9 cellular contexts compared by ENCODE assay signal in genomic region chr6:87407896-87408720, GRCh38. TPM values are rescaled to one million over a fixed set of nuclear protein-coding genes. Genes with fewer than 3 reads are reported as not detected.
A peak's percentile ranks its signal among the peaks of the same experiment; 100 is the strongest.
DNase-seq lines count a peak whose midpoint lies in the region; ATAC-seq and TF ChIP-seq lines count a peak whose summit lies in the region.
"Had no signal": no experiment of that assay in that cellular context is flagged by ENCODE, and none has a peak within 500 bp of the region (broad histone marks: within the 10 kb centered on the region; RNA-seq: fewer than 3 reads in every experiment).

CFAP206 (plus strand) TSS chr6:87407972; CDS start chr6:87409840, 1,868 bp downstream.

- H3K36me3 Mint-ChIP-seq in activated CD4-positive, alpha-beta T cell treated with anti-CD3 and anti-CD28 coated beads for 36 hours (ENCODE audit: low read depth): no peaks in the 10 kb centered on the region

- H3K27ac ChIP-seq in layer of hippocampus (ENCODE audit: low read depth, low read length): peak within 1 kb of the TSS; percentile 86

- no peak within 1 kb of the TSS for H3K27ac Mint-ChIP-seq in activated CD4-positive, alpha-beta T cell treated with anti-CD3 and anti-CD28 coated beads for 36 hours

- peak within 1 kb of the TSS; percentile 70 for H3K4me3 Mint-ChIP-seq in activated CD4-positive, alpha-beta T cell treated with anti-CD3 and anti-CD28 coated beads for 36 hours

- H3K27me3 ChIP-seq in layer of hippocampus (ENCODE audit: control insufficient read depth, insufficient read depth, low read length): no peaks in the 10 kb centered on the region

- H3K4me1 Mint-ChIP-seq in activated CD4-positive, alpha-beta T cell treated with anti-CD3 and anti-CD28 coated beads for 36 hours: peaks cover 4% of the 10 kb centered on the region

- peaks cover 15% of the 10 kb centered on the region for H3K27me3 Mint-ChIP-seq in activated CD4-positive, alpha-beta T cell treated with anti-CD3 and anti-CD28 coated beads for 36 hours

- peak; percentile 83 to 84 for DNase-seq in AML-193 (lab: John Stamatoyannopoulos, UW)
- peak; percentile 79 to 88 for DNase-seq in NCI-H446 (lab: John Stamatoyannopoulos, UW)
- DNase-seq in activated CD4-positive, alpha-beta T cell treated with anti-CD3 and anti-CD28 coated beads for 36 hours: peak; percentile 89
- peak; percentile 93 for DNase-seq in choroid plexus epithelial cell (ENCODE audit: low read depth)
- peak; percentile 50 to 65 for DNase-seq in stimulated activated CD4-positive, alpha-beta T cell treated with anti-CD3 and anti-CD28 coated beads, Interleukin-1b, Interleukin-23, amount 100 ng/mL, for 1 hour (ENCODE audit: low read depth in 2 of 2)

- peak within 1 kb of the TSS; percentile 92 for H3K4me3 ChIP-seq in choroid plexus epithelial cell (ENCODE audit: low read depth, low read length)

- ATAC-seq in GM19035 (IDR thresholded peaks at IDR 0.05; ENCODE audit: unreplicated experiment) (peak; percentile 85), HG03354 (IDR thresholded peaks at IDR 0.05; ENCODE audit: poor library complexity, severe bottlenecking, unreplicated experiment) (peak; percentile 89)
- peak; percentile 85 for ATAC-seq in activated CD4-positive, alpha-beta T cell treated with anti-CD3 and anti-CD28 coated beads for 36 hours

- H3K9me3 Mint-ChIP-seq in activated CD4-positive, alpha-beta T cell treated with anti-CD3 and anti-CD28 coated beads for 36 hours (ENCODE audit: low read depth): no peaks in the 10 kb centered on the region

- CTCF ChIA-PET in activated CD4-positive, alpha-beta T cell treated with anti-CD3 and anti-CD28 coated beads for 36 hours (lab: Charles Lee): interaction anchor here (0.8 to 3.0 kb wide), 5 partner anchors 15 to 268 kb away, joined by 3 to 13 read pairs (median 4); partner anchors contain the start of gene SLC35A1

- intact Hi-C loops in activated CD4-positive, alpha-beta T cell treated with anti-CD3 and anti-CD28 coated beads for 36 hours (cut with DNase I, micrococcal nuclease): loop anchor here (1.0 to 2.0 kb wide), 6 partner anchors 64 to 295 kb away; partner anchors contain the start of genes ORC3 (in 2 of the 2), SLC35A1 (in 2 of the 2), SMIM8 (in 2 of the 2) and ZNF292 (in 2 of the 2)

- POLR2A ChIA-PET in activated CD4-positive, alpha-beta T cell treated with anti-CD3 and anti-CD28 coated beads for 36 hours (lab: Charles Lee): no interaction called here

- TF ChIP-seq CTCF in choroid plexus epithelial cell (conservative IDR thresholded peaks at IDR 0.05; ENCODE audit: low read depth, low read length): peak; percentile 25

RNA-seq across cellular contexts. Expression of gene CFAP206, which starts in this region (rescaled TPM):
- not detected for total RNA-seq in activated CD4-positive, alpha-beta T cell treated with anti-CD3 and anti-CD28 coated beads for 36 hours
- total RNA-seq: T-helper 2 cell treated with Interferon-gamma antibody and Interleukin-4, amounts not matched to agents 100 ng/mL and 5 ng/mL, for 36 hours had no signal

Comparison
In these comparisons a context has a peak if more than half of its experiments do, and no peak if none do; other contexts are left out.
1. Peak in every context shown above with its lines: DNase-seq, ATAC-seq, H3K4me3 ChIP-seq and H3K27ac ChIP-seq.
2. Peak in DNase-seq and ATAC-seq in activated CD4-positive, alpha-beta T cell treated with anti-CD3 and anti-CD28 coated beads for 36 hours; RNA of the gene not detected or under 1 TPM.